Comparison of ENCODE assay signal across 12 cellular contexts in the genomic region with DNA sequence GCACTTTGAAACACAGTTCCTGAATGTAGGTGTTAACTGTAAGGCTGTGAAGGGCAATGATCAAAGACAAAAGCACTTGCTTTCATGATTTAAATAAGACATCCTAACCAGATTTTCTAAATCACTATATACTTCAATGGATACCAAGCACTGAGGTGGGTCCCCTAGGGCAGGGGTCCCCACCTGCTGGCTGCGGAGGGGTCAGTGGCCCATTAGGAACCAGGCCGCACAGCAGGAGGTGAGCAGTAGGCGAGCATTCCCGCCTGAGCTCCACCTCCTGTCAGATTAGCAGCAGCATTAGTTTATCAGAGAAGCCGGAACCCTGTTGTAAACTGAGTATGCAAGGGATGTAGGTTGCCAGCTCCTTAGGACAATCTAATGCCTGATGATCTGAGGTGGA. TPM values are rescaled to one million over a fixed set of nuclear protein-coding genes. Genes with fewer than 3 reads are reported as not detected.
DNase-seq lines count a peak whose midpoint lies in the region; ATAC-seq, FAIRE-seq and TF ChIP-seq lines count a peak whose summit lies in the region.
"Had no signal": no experiment of that assay in that cellular context is flagged by ENCODE, and none has a peak within 500 bp of the region (broad histone marks: within the 10 kb centered on the region; RNA-seq: fewer than 3 reads in every experiment).

No MANE protein-coding gene starts in this region.

- no peak for FAIRE-seq in A549 (lab: Jason Lieb, UNC)

- no peak for TF ChIP-seq RAD21 in A549 (conservative IDR thresholded peaks at IDR 0.05 in 1 of 2, IDR thresholded peaks at IDR 0.05 in 1 of 2)

- TF ChIP-seq POLR2A in A549 (IDR thresholded peaks at IDR 0.05; ENCODE audit: low read length): no peak

- TF ChIP-seq CTCF in A549 (IDR thresholded peaks at IDR 0.05): no peak
- no peak for TF ChIP-seq CTCF in CD8-positive, alpha-beta T cell (IDR thresholded peaks at IDR 0.05)
- TF ChIP-seq CTCF in brain (conservative IDR thresholded peaks at IDR 0.05): no peak

- ATAC-seq in A549 (no peak), GM18909 (IDR thresholded peaks at IDR 0.05; ENCODE audit: poor library complexity, unreplicated experiment) (no peak), GM21576 (IDR thresholded peaks at IDR 0.05; ENCODE audit: unreplicated experiment) (no peak)
- peak; percentile 22 for ATAC-seq in CD8-positive, alpha-beta T cell
- no peak for ATAC-seq in natural killer cell treated with Interleukin-12 subunit alpha and Interleukin-12 subunit beta and Interleukin-15 and Interleukin-18, amount 100 ng/mL, for 72 hours

- DNase-seq in A549 (ENCODE audit: low read depth in 1 of 2, low spot score in 1 of 2) (no peak), cortex of kidney (lab: John Stamatoyannopoulos, UW) (no peak)
- no peak for DNase-seq in CD8-positive, alpha-beta T cell
- no peak for DNase-seq in natural killer cell treated with Interleukin-12 subunit alpha and Interleukin-12 subunit beta and Interleukin-15 and Interleukin-18, amount 100 ng/mL, for 72 hours (ENCODE audit: low spot score)
- DNase-seq in stimulated activated CD4-positive, alpha-beta T cell treated with anti-CD3 and anti-CD28 coated beads, Interleukin-1b, Interleukin-23, amount 100 ng/mL, for 48 hours: no peak
- DNase-seq: activated CD4-positive, alpha-beta T cell treated with anti-CD3 and anti-CD28 coated beads, Interleukin-2, amount 50 U/mL, for 48 hours; NCI-H748 treated with DMSO at 0.1 percent for 48 hours; stimulated activated CD8-positive, alpha-beta memory T cell treated with anti-CD3 and anti-CD28 coated beads, Interleukin-4, amount 100 ng/mL, for 48 hours had no signal

- H3K27ac Mint-ChIP-seq in CD8-positive, alpha-beta T cell: peak overlapping the region; percentile 23
- H3K27ac Mint-ChIP-seq in brain: peak overlapping the region in 3 of 5 experiments; percentile 5 to 35 (median 18)
- H3K27ac Mint-ChIP-seq in natural killer cell treated with Interleukin-12 subunit alpha and Interleukin-12 subunit beta and Interleukin-15 and Interleukin-18, amount 100 ng/mL, for 72 hours: peak overlapping the region; percentile 91 to 95

- peaks cover 62% of the 10 kb centered on the region for H3K36me3 Mint-ChIP-seq in CD8-positive, alpha-beta T cell
- H3K36me3 Mint-ChIP-seq in brain: peaks cover 50% of the 10 kb centered on the region
- peaks cover 18% of the 10 kb centered on the region for H3K36me3 Mint-ChIP-seq in natural killer cell treated with Interleukin-12 subunit alpha and Interleukin-12 subunit beta and Interleukin-15 and Interleukin-18, amount 100 ng/mL, for 72 hours

- H3K4me3 ChIP-seq in A549: no peak overlapping the region
- H3K4me3 ChIP-seq in CD8-positive, alpha-beta T cell (ENCODE audit: low read depth, low read length): no peak overlapping the region
- H3K4me3 ChIP-seq: BLaER1 had no signal

- H3K4me1 Mint-ChIP-seq in CD8-positive, alpha-beta T cell (ENCODE audit: low read depth): peaks cover 91% of the 10 kb centered on the region
- H3K4me1 Mint-ChIP-seq in brain: peaks cover 66% of the 10 kb centered on the region
- H3K4me1 Mint-ChIP-seq in natural killer cell treated with Interleukin-12 subunit alpha and Interleukin-12 subunit beta and Interleukin-15 and Interleukin-18, amount 100 ng/mL, for 72 hours (ENCODE audit: low read depth in 2 of 2): peaks cover 72 to 78% of the 10 kb centered on the region in 2 donors

- peaks cover 3% of the 10 kb centered on the region for H3K9me3 Mint-ChIP-seq in CD8-positive, alpha-beta T cell
- H3K9me3 Mint-ChIP-seq in brain: peaks cover 0 to 13% (median 4%) of the 10 kb centered on the region in 5 experiments
- H3K9me3 Mint-ChIP-seq in natural killer cell treated with Interleukin-12 subunit alpha and Interleukin-12 subunit beta and Interleukin-15 and Interleukin-18, amount 100 ng/mL, for 72 hours: no peaks in the 10 kb centered on the region

- WGBS in A549 (ENCODE audit: missing lambda C conversion rate): 95% methylated on average over 4 of the region's 5 CpGs

- H3K27me3 Mint-ChIP-seq in CD8-positive, alpha-beta T cell (ENCODE audit: low read depth): no peaks in the 10 kb centered on the region
- no peaks in the 10 kb centered on the region for H3K27me3 Mint-ChIP-seq in brain
- H3K27me3 Mint-ChIP-seq in natural killer cell treated with Interleukin-12 subunit alpha and Interleukin-12 subunit beta and Interleukin-15 and Interleukin-18, amount 100 ng/mL, for 72 hours: no peaks in the 10 kb centered on the region

- no peaks in the 10 kb centered on the region for H3K27me3 ChIP-seq in CD8-positive, alpha-beta T cell (ENCODE audit: insufficient read depth, low read length)
- H3K27me3 ChIP-seq: BLaER1 had no signal

- peaks cover 60% of the 10 kb centered on the region for H3K4me1 ChIP-seq in A549
- peaks cover 90% of the 10 kb centered on the region for H3K4me1 ChIP-seq in CD8-positive, alpha-beta T cell (ENCODE audit: insufficient read depth, low read length)

- POLR2A ChIA-PET in A549 (lab: Yijun Ruan, JAX): no interaction called here
- POLR2A ChIA-PET in CD8-positive, alpha-beta T cell (lab: Charles Lee): interaction anchor here (1.2 to 1.5 kb wide), 2 partner anchors 17 to 45 kb away, joined by 3 read pairs; no protein-coding TSS in a partner anchor

- H3K4me3 Mint-ChIP-seq in CD8-positive, alpha-beta T cell: peak overlapping the region; percentile 50
- H3K4me3 Mint-ChIP-seq in brain: peak overlapping the region in 1 of 5 experiments; percentile 56
- H3K4me3 Mint-ChIP-seq in natural killer cell treated with Interleukin-12 subunit alpha and Interleukin-12 subunit beta and Interleukin-15 and Interleukin-18, amount 100 ng/mL, for 72 hours: peak overlapping the region; percentile 50

- H3K36me3 ChIP-seq in CD8-positive, alpha-beta T cell (ENCODE audit: insufficient read depth, low read length): no peaks in the 10 kb centered on the region

- H3K4me2 ChIP-seq in A549: peak overlapping the region; percentile 84
- H3K4me2 ChIP-seq: BLaER1 had no signal

- TF ChIP-seq EP300 in A549 (IDR thresholded peaks at IDR 0.05): no peak

- intact Hi-C loops in CD8-positive, alpha-beta T cell (cut with DNase I, micrococcal nuclease): no loop called here

- peaks cover 6% of the 10 kb centered on the region; the same call in 1 of the 3 replicates for H3K9me3 ChIP-seq in A549
- no peaks in the 10 kb centered on the region for H3K9me3 ChIP-seq in CD8-positive, alpha-beta T cell (ENCODE audit: low read length)

- H3K27ac ChIP-seq in A549: peak overlapping the region in 1 of 2 experiments; percentile 61; a peak in 1 of 6 replicates
- H3K27ac ChIP-seq in CD8-positive, alpha-beta T cell (ENCODE audit: low read depth, low read length): no peak overlapping the region
- H3K27ac ChIP-seq: BLaER1 had no signal

- CTCF ChIA-PET in A549 (lab: Yijun Ruan, JAX): interaction anchor here (1.6 kb wide), 1 partner anchor 96 kb away, joined by 3 read pairs; no protein-coding TSS in a partner anchor
- CTCF ChIA-PET in CD8-positive, alpha-beta T cell (lab: Charles Lee): no interaction called here

TF ChIP-seq in A549, 52 proteins besides CTCF, POLR2A, EP300 and RAD21:
- no peak for TF ChIP-seq RNF2 (IDR thresholded peaks at IDR 0.05; ENCODE audit: borderline replicate concordance, low read depth)

RNA-seq across cellular contexts. Expression of a gene that starts 7.1 kb away (rescaled TPM):
- polyA plus RNA-seq in A549 (2011; rRNA removed) (146 and 162 TPM in 2 replicates), A549 (2017; fragmentation: RNase III; extraction: RNeasy Plus Mini Kit Qiagen cat#74134 plus additional on column Dnase treatment) (61.0 to 65.8 TPM (median 62.0 TPM) in 3 replicates), brain (ENCODE audit: insufficient read depth, low read depth, low replicate concordance) (30.1 TPM)
- 39.8 and 49.5 TPM in 2 replicates for polyA plus RNA-seq in A549 (2012; cell fraction: cytosol; rRNA removed)
- polyA plus RNA-seq in A549 (2012; cell fraction: nucleus; rRNA removed): 31.1 and 38.8 TPM in 2 replicates
- 168 and 177 TPM in 2 replicates for polyA minus RNA-seq in A549 (2011; rRNA and poly(A)+ RNA removed)
- total RNA-seq in CD8-positive, alpha-beta T cell: 10 to 100 TPM; 81.7 to 88.7 TPM
- total RNA-seq in natural killer cell treated with Interleukin-12 subunit alpha and Interleukin-12 subunit beta and Interleukin-15 and Interleukin-18, amount 100 ng/mL, for 72 hours: 10 to 100 TPM; 71.2 to 96.6 TPM

RNA-seq across cellular contexts. Expression of a gene that starts 44.9 kb away (rescaled TPM):
- polyA plus RNA-seq in A549 (2011; rRNA removed) (250 and 357 TPM in 2 replicates), A549 (2017; fragmentation: RNase III; extraction: RNeasy Plus Mini Kit Qiagen cat#74134 plus additional on column Dnase treatment) (714 to 805 TPM (median 755 TPM) in 3 replicates), brain (ENCODE audit: insufficient read depth, low read depth, low replicate concordance) (295 TPM)
- polyA plus RNA-seq in A549 (2012; cell fraction: cytosol; rRNA removed): 101 and 131 TPM in 2 replicates
- 27.7 and 52.1 TPM in 2 replicates for polyA plus RNA-seq in A549 (2012; cell fraction: nucleus; rRNA removed)
- polyA minus RNA-seq in A549 (2011; rRNA and poly(A)+ RNA removed): 32.7 and 35.5 TPM in 2 replicates
- total RNA-seq in CD8-positive, alpha-beta T cell: 100 to 1,000 TPM; 144 to 160 TPM
- 100 to 1,000 TPM; 170 to 282 TPM for total RNA-seq in natural killer cell treated with Interleukin-12 subunit alpha and Interleukin-12 subunit beta and Interleukin-15 and Interleukin-18, amount 100 ng/mL, for 72 hours

Comparison
In these comparisons a context has a peak if more than half of its experiments do, and no peak if none do; other contexts are left out.
1. H3K27ac Mint-ChIP-seq: peak in every context shown above with its lines; median percentile 93 in natural killer cell treated with Interleukin-12 subunit alpha and Interleukin-12 subunit beta and Interleukin-15 and Interleukin-18, amount 100 ng/mL, for 72 hours; 23 in CD8-positive, alpha-beta T cell; 18 in brain.